ENCODE assay signal across 1 cellular context in genomic region chr3:58177747-58178527, GRCh38.
A peak's percentile ranks its signal among the peaks of the same experiment; 100 is the strongest.
TF ChIP-seq lines count a peak whose summit lies in the region.

No MANE protein-coding gene starts in this region.

TF ChIP-seq in K562, 482 proteins besides CTCF, POLR2A, EP300 and RAD21 (continued from another document and continues in another):
- TF ChIP-seq STAG1 (CRISPR knock-in tag; IDR thresholded peaks at IDR 0.05; ENCODE audit: borderline replicate concordance) (peak; percentile 62; the same call in 1 of the 2 replicates), ZNF165 (CRISPR knock-in tag; IDR thresholded peaks at IDR 0.05; ENCODE audit: borderline replicate concordance) (no peak), ZNF217 (CRISPR knock-in tag; IDR thresholded peaks at IDR 0.05) (no peak), NFXL1 (CRISPR knock-in tag; IDR thresholded peaks at IDR 0.05) (no peak), HNRNPL (IDR thresholded peaks at IDR 0.05; ENCODE audit: low read depth, low read length) (no peak), TCFL5 (CRISPR knock-in tag; conservative IDR thresholded peaks at IDR 0.05) (no peak), LCOR (CRISPR knock-in tag; IDR thresholded peaks at IDR 0.05) (no peak), HDAC1 (IDR thresholded peaks at IDR 0.05) (no peak), IRF1 (CRISPR knock-in tag; IDR thresholded peaks at IDR 0.05; ENCODE audit: borderline replicate concordance) (no peak), FOXJ3 (CRISPR knock-in tag; IDR thresholded peaks at IDR 0.05) (no peak), ZNF436 (CRISPR knock-in tag; IDR thresholded peaks at IDR 0.05) (no peak), BCLAF1 (IDR thresholded peaks at IDR 0.05; ENCODE audit: borderline replicate concordance in 1 of 2, control insufficient read depth in 1 of 2, low read depth in 2 of 2, low read length in 1 of 2) (no peak), RCOR1 (IDR thresholded peaks at IDR 0.05; ENCODE audit: borderline replicate concordance in 1 of 2, low read depth in 2 of 2, low read length in 2 of 2) (peak in 1 of 2 experiments; percentile 53; a peak in 1 of 4 replicates), NFIC (IDR thresholded peaks at IDR 0.05) (no peak), POLR3A (IDR thresholded peaks at IDR 0.05; ENCODE audit: borderline replicate concordance, extremely low read depth, insufficient read depth, insufficient read length) (no peak), RB1 (IDR thresholded peaks at IDR 0.05; ENCODE audit: low read depth) (peak; percentile 63; the same call in 1 of the 2 replicates), FOXJ2 (tag; IDR thresholded peaks at IDR 0.05) (no peak), NBN (IDR thresholded peaks at IDR 0.05; ENCODE audit: low read depth) (no peak), POLR2G (IDR thresholded peaks at IDR 0.05; ENCODE audit: low read depth, low read length) (peak; percentile 68), SRSF3 (IDR thresholded peaks at IDR 0.05; ENCODE audit: insufficient read depth, low read length) (no peak), ZNF23 (CRISPR knock-in tag; IDR thresholded peaks at IDR 0.05) (no peak), TCF7 (IDR thresholded peaks at IDR 0.05; ENCODE audit: borderline replicate concordance) (no peak), THRAP3 (IDR thresholded peaks at IDR 0.05; ENCODE audit: borderline replicate concordance) (no peak), YBX1 (IDR thresholded peaks at IDR 0.05) (no peak), SNRNP70 (optimal IDR thresholded peaks at IDR 0.05; ENCODE audit: low read depth, low read length) (no peak), JUNB (CRISPR knock-in tag; conservative IDR thresholded peaks at IDR 0.05) (no peak), MCM2 (IDR thresholded peaks at IDR 0.05; ENCODE audit: low read depth) (no peak), MNT (conservative IDR thresholded peaks at IDR 0.05) (no peak), BCL6 (CRISPR knock-in tag; IDR thresholded peaks at IDR 0.05) (no peak), MTA2 (IDR thresholded peaks at IDR 0.05; ENCODE audit: low read depth) (no peak), BRD4 (IDR thresholded peaks at IDR 0.05) (no peak), ARID2 (IDR thresholded peaks at IDR 0.05) (no peak), ZC3H4 (CRISPR knock-in tag; IDR thresholded peaks at IDR 0.05; ENCODE audit: borderline replicate concordance) (no peak), RBFOX2 (IDR thresholded peaks at IDR 0.05; ENCODE audit: low read depth, low read length) (peak; percentile 57; the same call in 1 of the 2 replicates), MXI1 (IDR thresholded peaks at IDR 0.05; ENCODE audit: low read depth, low read length) (no peak), CEBPB (tag; IDR thresholded peaks at IDR 0.05) (no peak), ZFP36 (IDR thresholded peaks at IDR 0.05; ENCODE audit: low read depth, low read length, partially characterized antibody) (no peak)
- TF ChIP-seq, protein P1, sequence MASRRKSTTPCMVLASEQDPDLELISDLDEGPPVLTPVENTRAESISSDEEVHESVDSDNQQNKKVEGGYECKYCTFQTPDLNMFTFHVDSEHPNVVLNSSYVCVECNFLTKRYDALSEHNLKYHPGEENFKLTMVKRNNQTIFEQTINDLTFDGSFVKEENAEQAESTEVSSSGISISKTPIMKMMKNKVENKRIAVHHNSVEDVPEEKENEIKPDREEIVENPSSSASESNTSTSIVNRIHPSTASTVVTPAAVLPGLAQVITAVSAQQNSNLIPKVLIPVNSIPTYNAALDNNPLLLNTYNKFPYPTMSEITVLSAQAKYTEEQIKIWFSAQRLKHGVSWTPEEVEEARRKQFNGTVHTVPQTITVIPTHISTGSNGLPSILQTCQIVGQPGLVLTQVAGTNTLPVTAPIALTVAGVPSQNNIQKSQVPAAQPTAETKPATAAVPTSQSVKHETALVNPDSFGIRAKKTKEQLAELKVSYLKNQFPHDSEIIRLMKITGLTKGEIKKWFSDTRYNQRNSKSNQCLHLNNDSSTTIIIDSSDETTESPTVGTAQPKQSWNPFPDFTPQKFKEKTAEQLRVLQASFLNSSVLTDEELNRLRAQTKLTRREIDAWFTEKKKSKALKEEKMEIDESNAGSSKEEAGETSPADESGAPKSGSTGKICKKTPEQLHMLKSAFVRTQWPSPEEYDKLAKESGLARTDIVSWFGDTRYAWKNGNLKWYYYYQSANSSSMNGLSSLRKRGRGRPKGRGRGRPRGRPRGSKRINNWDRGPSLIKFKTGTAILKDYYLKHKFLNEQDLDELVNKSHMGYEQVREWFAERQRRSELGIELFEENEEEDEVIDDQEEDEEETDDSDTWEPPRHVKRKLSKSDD (conservative IDR thresholded peaks at IDR 0.05; ENCODE audit: low read length), result no peak
- TF ChIP-seq, protein P2, sequence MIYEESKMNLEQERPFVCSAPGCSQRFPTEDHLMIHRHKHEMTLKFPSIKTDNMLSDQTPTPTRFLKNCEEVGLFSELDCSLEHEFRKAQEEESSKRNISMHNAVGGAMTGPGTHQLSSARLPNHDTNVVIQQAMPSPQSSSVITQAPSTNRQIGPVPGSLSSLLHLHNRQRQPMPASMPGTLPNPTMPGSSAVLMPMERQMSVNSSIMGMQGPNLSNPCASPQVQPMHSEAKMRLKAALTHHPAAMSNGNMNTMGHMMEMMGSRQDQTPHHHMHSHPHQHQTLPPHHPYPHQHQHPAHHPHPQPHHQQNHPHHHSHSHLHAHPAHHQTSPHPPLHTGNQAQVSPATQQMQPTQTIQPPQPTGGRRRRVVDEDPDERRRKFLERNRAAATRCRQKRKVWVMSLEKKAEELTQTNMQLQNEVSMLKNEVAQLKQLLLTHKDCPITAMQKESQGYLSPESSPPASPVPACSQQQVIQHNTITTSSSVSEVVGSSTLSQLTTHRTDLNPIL (CRISPR knock-in tag; IDR thresholded peaks at IDR 0.05), result no peak
- TF ChIP-seq, protein P3, sequence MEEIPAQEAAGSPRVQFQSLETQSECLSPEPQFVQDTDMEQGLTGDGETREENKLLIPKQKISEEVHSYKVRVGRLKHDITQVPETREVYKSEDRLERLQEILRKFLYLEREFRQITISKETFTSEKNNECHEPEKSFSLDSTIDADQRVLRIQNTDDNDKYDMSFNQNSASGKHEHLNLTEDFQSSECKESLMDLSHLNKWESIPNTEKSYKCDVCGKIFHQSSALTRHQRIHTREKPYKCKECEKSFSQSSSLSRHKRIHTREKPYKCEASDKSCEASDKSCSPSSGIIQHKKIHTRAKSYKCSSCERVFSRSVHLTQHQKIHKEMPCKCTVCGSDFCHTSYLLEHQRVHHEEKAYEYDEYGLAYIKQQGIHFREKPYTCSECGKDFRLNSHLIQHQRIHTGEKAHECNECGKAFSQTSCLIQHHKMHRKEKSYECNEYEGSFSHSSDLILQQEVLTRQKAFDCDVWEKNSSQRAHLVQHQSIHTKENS (CRISPR knock-in tag; IDR thresholded peaks at IDR 0.05), result no peak
- TF ChIP-seq, protein P4, sequence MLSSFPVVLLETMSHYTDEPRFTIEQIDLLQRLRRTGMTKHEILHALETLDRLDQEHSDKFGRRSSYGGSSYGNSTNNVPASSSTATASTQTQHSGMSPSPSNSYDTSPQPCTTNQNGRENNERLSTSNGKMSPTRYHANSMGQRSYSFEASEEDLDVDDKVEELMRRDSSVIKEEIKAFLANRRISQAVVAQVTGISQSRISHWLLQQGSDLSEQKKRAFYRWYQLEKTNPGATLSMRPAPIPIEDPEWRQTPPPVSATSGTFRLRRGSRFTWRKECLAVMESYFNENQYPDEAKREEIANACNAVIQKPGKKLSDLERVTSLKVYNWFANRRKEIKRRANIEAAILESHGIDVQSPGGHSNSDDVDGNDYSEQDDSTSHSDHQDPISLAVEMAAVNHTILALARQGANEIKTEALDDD (IDR thresholded peaks at IDR 0.05), result no peak
- TF ChIP-seq, protein P5, sequence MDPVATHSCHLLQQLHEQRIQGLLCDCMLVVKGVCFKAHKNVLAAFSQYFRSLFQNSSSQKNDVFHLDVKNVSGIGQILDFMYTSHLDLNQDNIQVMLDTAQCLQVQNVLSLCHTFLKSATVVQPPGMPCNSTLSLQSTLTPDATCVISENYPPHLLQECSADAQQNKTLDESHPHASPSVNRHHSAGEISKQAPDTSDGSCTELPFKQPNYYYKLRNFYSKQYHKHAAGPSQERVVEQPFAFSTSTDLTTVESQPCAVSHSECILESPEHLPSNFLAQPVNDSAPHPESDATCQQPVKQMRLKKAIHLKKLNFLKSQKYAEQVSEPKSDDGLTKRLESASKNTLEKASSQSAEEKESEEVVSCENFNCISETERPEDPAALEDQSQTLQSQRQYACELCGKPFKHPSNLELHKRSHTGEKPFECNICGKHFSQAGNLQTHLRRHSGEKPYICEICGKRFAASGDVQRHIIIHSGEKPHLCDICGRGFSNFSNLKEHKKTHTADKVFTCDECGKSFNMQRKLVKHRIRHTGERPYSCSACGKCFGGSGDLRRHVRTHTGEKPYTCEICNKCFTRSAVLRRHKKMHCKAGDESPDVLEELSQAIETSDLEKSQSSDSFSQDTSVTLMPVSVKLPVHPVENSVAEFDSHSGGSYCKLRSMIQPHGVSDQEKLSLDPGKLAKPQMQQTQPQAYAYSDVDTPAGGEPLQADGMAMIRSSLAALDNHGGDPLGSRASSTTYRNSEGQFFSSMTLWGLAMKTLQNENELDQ (CRISPR knock-in tag; IDR thresholded peaks at IDR 0.05; ENCODE audit: borderline replicate concordance), result no peak
- TF ChIP-seq, protein P6, sequence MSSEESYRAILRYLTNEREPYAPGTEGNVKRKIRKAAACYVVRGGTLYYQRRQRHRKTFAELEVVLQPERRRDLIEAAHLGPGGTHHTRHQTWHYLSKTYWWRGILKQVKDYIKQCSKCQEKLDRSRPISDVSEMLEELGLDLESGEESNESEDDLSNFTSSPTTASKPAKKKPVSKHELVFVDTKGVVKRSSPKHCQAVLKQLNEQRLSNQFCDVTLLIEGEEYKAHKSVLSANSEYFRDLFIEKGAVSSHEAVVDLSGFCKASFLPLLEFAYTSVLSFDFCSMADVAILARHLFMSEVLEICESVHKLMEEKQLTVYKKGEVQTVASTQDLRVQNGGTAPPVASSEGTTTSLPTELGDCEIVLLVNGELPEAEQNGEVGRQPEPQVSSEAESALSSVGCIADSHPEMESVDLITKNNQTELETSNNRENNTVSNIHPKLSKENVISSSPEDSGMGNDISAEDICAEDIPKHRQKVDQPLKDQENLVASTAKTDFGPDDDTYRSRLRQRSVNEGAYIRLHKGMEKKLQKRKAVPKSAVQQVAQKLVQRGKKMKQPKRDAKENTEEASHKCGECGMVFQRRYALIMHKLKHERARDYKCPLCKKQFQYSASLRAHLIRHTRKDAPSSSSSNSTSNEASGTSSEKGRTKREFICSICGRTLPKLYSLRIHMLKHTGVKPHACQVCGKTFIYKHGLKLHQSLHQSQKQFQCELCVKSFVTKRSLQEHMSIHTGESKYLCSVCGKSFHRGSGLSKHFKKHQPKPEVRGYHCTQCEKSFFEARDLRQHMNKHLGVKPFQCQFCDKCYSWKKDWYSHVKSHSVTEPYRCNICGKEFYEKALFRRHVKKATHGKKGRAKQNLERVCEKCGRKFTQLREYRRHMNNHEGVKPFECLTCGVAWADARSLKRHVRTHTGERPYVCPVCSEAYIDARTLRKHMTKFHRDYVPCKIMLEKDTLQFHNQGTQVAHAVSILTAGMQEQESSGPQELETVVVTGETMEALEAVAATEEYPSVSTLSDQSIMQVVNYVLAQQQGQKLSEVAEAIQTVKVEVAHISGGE (CRISPR knock-in tag; IDR thresholded peaks at IDR 0.05), result no peak
- TF ChIP-seq, protein P7, sequence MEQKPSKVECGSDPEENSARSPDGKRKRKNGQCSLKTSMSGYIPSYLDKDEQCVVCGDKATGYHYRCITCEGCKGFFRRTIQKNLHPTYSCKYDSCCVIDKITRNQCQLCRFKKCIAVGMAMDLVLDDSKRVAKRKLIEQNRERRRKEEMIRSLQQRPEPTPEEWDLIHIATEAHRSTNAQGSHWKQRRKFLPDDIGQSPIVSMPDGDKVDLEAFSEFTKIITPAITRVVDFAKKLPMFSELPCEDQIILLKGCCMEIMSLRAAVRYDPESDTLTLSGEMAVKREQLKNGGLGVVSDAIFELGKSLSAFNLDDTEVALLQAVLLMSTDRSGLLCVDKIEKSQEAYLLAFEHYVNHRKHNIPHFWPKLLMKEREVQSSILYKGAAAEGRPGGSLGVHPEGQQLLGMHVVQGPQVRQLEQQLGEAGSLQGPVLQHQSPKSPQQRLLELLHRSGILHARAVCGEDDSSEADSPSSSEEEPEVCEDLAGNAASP (IDR thresholded peaks at IDR 0.05), result no peak
